Comparison of ENCODE assay signal across 21 cellular contexts in genomic region chr9:125439434-125440272, GRCh38.
DNase-seq lines count a peak whose midpoint lies in the region; ATAC-seq, FAIRE-seq and TF ChIP-seq lines count a peak whose summit lies in the region.
"Had no signal": no experiment of that assay in that cellular context is flagged by ENCODE, and none has a peak within 500 bp of the region (broad histone marks: within the 10 kb centered on the region; RNA-seq: fewer than 3 reads in every experiment).

No MANE protein-coding gene starts in this region.

- FAIRE-seq in kidney (lab: Jason Lieb, UNC), result no peak
- FAIRE-seq: GM18507 had no signal

- no peaks in the 10 kb centered on the region for H3K9me3 ChIP-seq in T-helper 17 cell (ENCODE audit: control insufficient read depth, low read length, poor library complexity, severe bottlenecking)
- H3K9me3 ChIP-seq in kidney (ENCODE audit: control insufficient read depth in 1 of 2, low read length in 2 of 2), result no peaks in the 10 kb centered on the region
- H3K9me3 ChIP-seq: colonic mucosa, esophagus muscularis mucosa, spleen had no signal

- H3K9ac ChIP-seq in kidney (ENCODE audit: low read length in 2 of 2), result no peak overlapping the region

- DNase-seq in GM23338 (ENCODE audit: low spot score) (no peak), T-helper 17 cell (no peak), islet precursor cell (peak; percentile 50), posterior vena cava (ENCODE audit: low spot score) (peak; percentile 49), kidney (no peak)
- DNase-seq in NK-92 treated with Interleukin-12 subunit alpha and Interleukin-12 subunit beta, amount 100 ng/mL, for 24 hours (lab: John Stamatoyannopoulos, UW), result no peak
- no peak for DNase-seq in stimulated activated CD4-positive, alpha-beta T cell treated with anti-CD3 and anti-CD28 coated beads, Interleukin-1b, Interleukin-23, amount 100 ng/mL, for 48 hours
- DNase-seq: activated CD4-positive, alpha-beta T cell treated with anti-CD3 and anti-CD28 coated beads for 48 hours; activated T-cell treated with anti-CD3 and anti-CD28 coated beads, Interleukin-2, amount 50 U/mL, for 24 hours; colonic mucosa; foreskin keratinocyte; naive B cell; NCI-H1048; NCI-H1694 treated with DMSO at 0.1 percent for 48 hours; NCI-H2171 treated with DMSO at 0.1 percent for 48 hours; PC-9; spleen; stimulated activated CD4-positive, alpha-beta T cell treated with anti-CD3 and anti-CD28 coated beads, Interleukin-2, amount 100 ng/mL, for 48 hours had no signal

- no peaks in the 10 kb centered on the region for H3K27me3 ChIP-seq in GM23338 (ENCODE audit: insufficient read depth)
- H3K27me3 ChIP-seq: colonic mucosa, esophagus muscularis mucosa, foreskin keratinocyte, spleen had no signal

- H3K27ac ChIP-seq in GM23338 (ENCODE audit: low read depth) (0 out of 2 replicates have a peak overlapping the region, but pooled peaks have one; percentile 14), kidney (ENCODE audit: low read depth in 2 of 2, low read length in 2 of 2) (no peak overlapping the region)
- H3K27ac ChIP-seq: colonic mucosa, esophagus muscularis mucosa, foreskin keratinocyte, PC-9, spleen had no signal

- H3K36me3 Mint-ChIP-seq in GM23338 (ENCODE audit: low read depth) (peaks cover 3% of the 10 kb centered on the region; the same call in 2 of the 3 replicates), T-helper 17 cell (ENCODE audit: low read depth) (peaks cover 11% of the 10 kb centered on the region)

- no peak for ATAC-seq in GM23338
- ATAC-seq in T-helper 17 cell, result no peak
- ATAC-seq: foreskin keratinocyte, Right ventricle myocardium inferior had no signal

- H3K4me3 ChIP-seq in GM23338 (no peak overlapping the region), kidney (ENCODE audit: low read length in 2 of 2) (no peak overlapping the region)
- H3K4me3 ChIP-seq: colonic mucosa, esophagus muscularis mucosa, PC-9, spleen had no signal

- no peak overlapping the region for H3K4me2 ChIP-seq in GM23338
- H3K4me2 ChIP-seq: PC-9 had no signal

- no peaks in the 10 kb centered on the region for H3K79me2 ChIP-seq in GM23338 (replicated peaks; ENCODE audit: insufficient read depth)

- intact Hi-C loops in posterior vena cava (cut with DNase I) (loop anchor here in 1 of 2 donors (5.0 kb wide), 1 partner anchor 1223 kb away; no protein-coding TSS in a partner anchor), kidney (cut with DNase I) (no loop called here)

- H3K4me1 ChIP-seq in GM23338 (ENCODE audit: insufficient read depth), result no peaks in the 10 kb centered on the region
- no peaks in the 10 kb centered on the region for H3K4me1 ChIP-seq in kidney (ENCODE audit: control insufficient read depth in 1 of 2, insufficient read depth in 1 of 2, low read depth in 1 of 2, low read length in 2 of 2)
- H3K4me1 ChIP-seq: colonic mucosa, esophagus muscularis mucosa, foreskin keratinocyte had no signal

- H3K9me2 ChIP-seq in GM23338 (ENCODE audit: insufficient read depth), result no peaks in the 10 kb centered on the region

- no peaks in the 10 kb centered on the region for H3F3A ChIP-seq in GM23338 (replicated peaks; ENCODE audit: low read depth)

- peaks cover 9% of the 10 kb centered on the region for H3K27me3 Mint-ChIP-seq in GM23338 (ENCODE audit: insufficient read depth, low read depth, poor library complexity)
- no peaks in the 10 kb centered on the region for H3K27me3 Mint-ChIP-seq in T-helper 17 cell
- H3K27me3 Mint-ChIP-seq: activated T-cell treated with anti-CD3 and anti-CD28 coated beads, Interleukin-2, amount 50 U/mL, for 24 hours; naive B cell had no signal

- H2AFZ ChIP-seq in GM23338, result no peak overlapping the region
- H2AFZ ChIP-seq: PC-9 had no signal

- H3K36me3 ChIP-seq in GM23338 (ENCODE audit: insufficient read depth) (no peaks in the 10 kb centered on the region), kidney (ENCODE audit: control insufficient read depth in 1 of 2, insufficient read depth in 2 of 2, low read length in 2 of 2) (peaks cover 9% of the 10 kb centered on the region in 2 donors)
- H3K36me3 ChIP-seq: colonic mucosa had no signal

- no peak for TF ChIP-seq CTCF in GM23338 (conservative IDR thresholded peaks at IDR 0.05; ENCODE audit: low read depth in 2 of 2)
- TF ChIP-seq CTCF in kidney (IDR thresholded peaks at IDR 0.05; ENCODE audit: borderline replicate concordance, extremely low read depth, insufficient read depth), result no peak

- H3K27ac Mint-ChIP-seq in GM23338 (peak overlapping the region; percentile 82), T-helper 17 cell (peak overlapping the region; percentile 75)
- H3K27ac Mint-ChIP-seq: activated T-cell treated with anti-CD3 and anti-CD28 coated beads, Interleukin-2, amount 50 U/mL, for 24 hours had no signal

- 0 out of 2 replicates have a peak, but pooled peaks cover 4% of the 10 kb centered on the region for H4K20me1 ChIP-seq in GM23338 (replicated peaks; ENCODE audit: insufficient read depth)

- H3K4me1 Mint-ChIP-seq in GM23338, result no peaks in the 10 kb centered on the region; the same call in 2 of the 3 replicates
- H3K4me1 Mint-ChIP-seq in T-helper 17 cell, result peaks cover 11% of the 10 kb centered on the region

- no peaks in the 10 kb centered on the region for H3K9me3 Mint-ChIP-seq in GM23338
- H3K9me3 Mint-ChIP-seq: activated T-cell treated with anti-CD3 and anti-CD28 coated beads, Interleukin-2, amount 50 U/mL, for 24 hours; naive B cell had no signal

- H3K4me3 Mint-ChIP-seq in GM23338 (no peak overlapping the region), T-helper 17 cell (peak overlapping the region; percentile 31)
- H3K4me3 Mint-ChIP-seq: activated T-cell treated with anti-CD3 and anti-CD28 coated beads, Interleukin-2, amount 50 U/mL, for 24 hours; naive B cell had no signal

TF ChIP-seq in GM23338, 12 proteins besides CTCF, POLR2A, EP300 and RAD21 (continues in another document):
- TF ChIP-seq, protein P1, sequence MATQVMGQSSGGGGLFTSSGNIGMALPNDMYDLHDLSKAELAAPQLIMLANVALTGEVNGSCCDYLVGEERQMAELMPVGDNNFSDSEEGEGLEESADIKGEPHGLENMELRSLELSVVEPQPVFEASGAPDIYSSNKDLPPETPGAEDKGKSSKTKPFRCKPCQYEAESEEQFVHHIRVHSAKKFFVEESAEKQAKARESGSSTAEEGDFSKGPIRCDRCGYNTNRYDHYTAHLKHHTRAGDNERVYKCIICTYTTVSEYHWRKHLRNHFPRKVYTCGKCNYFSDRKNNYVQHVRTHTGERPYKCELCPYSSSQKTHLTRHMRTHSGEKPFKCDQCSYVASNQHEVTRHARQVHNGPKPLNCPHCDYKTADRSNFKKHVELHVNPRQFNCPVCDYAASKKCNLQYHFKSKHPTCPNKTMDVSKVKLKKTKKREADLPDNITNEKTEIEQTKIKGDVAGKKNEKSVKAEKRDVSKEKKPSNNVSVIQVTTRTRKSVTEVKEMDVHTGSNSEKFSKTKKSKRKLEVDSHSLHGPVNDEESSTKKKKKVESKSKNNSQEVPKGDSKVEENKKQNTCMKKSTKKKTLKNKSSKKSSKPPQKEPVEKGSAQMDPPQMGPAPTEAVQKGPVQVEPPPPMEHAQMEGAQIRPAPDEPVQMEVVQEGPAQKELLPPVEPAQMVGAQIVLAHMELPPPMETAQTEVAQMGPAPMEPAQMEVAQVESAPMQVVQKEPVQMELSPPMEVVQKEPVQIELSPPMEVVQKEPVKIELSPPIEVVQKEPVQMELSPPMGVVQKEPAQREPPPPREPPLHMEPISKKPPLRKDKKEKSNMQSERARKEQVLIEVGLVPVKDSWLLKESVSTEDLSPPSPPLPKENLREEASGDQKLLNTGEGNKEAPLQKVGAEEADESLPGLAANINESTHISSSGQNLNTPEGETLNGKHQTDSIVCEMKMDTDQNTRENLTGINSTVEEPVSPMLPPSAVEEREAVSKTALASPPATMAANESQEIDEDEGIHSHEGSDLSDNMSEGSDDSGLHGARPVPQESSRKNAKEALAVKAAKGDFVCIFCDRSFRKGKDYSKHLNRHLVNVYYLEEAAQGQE (IDR thresholded peaks at IDR 0.05; ENCODE audit: unreplicated experiment), result no peak
- TF ChIP-seq ETS1 (IDR thresholded peaks at IDR 0.05) (no peak), CREB1 (CRISPR knock-in tag; IDR thresholded peaks at IDR 0.05; ENCODE audit: low read depth) (no peak), JUNB (IDR thresholded peaks at IDR 0.05; ENCODE audit: unreplicated experiment) (no peak), NANOG (IDR thresholded peaks at IDR 0.05; ENCODE audit: borderline replicate concordance) (no peak), EZH2phosphoT487 (IDR thresholded peaks at IDR 0.05; ENCODE audit: unreplicated experiment) (no peak)

Comparison
In these comparisons a context has a peak if more than half of its experiments do, and no peak if none do; other contexts are left out.
1. DNase-seq: peak in islet precursor cell (single experiment) and posterior vena cava (single experiment); none in GM23338 (single experiment), T-helper 17 cell (0 of 3), NK-92 treated with Interleukin-12 subunit alpha and Interleukin-12 subunit beta, amount 100 ng/mL, for 24 hours (single experiment), stimulated activated CD4-positive, alpha-beta T cell treated with anti-CD3 and anti-CD28 coated beads, Interleukin-1b, Interleukin-23, amount 100 ng/mL, for 48 hours (single experiment) and kidney (single experiment).